In the genomic region with DNA sequence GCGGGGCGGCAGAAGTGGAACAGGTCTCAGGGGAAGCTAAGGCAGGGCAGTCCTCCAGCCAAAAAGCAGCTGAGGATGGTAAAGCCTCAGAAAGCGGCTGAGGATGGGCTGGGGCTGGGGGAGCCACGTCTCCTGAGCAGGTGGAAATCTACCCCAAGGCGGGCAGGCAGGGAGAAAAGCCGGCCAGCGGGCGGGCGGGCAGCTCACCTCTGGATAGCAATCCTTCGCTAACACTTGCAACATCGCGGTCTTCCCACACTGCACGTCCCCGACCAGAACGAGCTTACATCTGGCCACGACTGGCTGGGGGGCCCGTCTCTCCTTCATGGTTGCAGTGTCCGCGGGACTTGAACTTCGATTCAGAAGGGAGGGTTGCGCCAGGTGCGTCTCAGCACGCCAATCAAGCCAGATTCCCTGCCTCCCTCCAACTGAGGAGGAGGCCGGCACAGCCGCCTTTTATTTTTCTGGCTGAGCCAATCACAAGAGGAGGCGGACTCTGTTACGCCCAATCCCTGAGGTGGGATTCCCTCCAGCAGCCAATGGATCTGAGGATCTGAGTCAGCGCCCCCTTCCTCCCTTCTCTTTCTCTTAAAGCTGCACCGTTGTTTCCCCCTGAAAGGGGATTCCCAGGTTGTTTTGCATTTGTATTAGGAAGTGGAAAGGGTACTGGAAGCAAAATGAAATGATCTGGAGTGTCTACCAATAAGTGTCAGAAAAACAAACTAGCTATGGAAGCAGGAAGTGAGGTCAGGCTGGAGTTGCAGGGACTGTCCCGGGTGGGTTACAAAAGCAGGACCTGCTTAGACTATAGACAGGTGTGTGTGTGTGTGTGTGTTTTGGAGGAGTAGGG, we compare ENCODE assay signal across 8 cellular contexts. TPM values are rescaled to one million over a fixed set of nuclear protein-coding genes. Genes with fewer than 3 reads are reported as not detected.
DNase-seq lines count a peak whose midpoint lies in the region; ATAC-seq and TF ChIP-seq lines count a peak whose summit lies in the region.

TSS of gene RND1 (minus strand) at position 430 of the 850 bp plus-strand sequence. CDS start at position 327, 103 bp downstream.

- H3K36me3 Mint-ChIP-seq in activated CD4-positive, alpha-beta T cell treated with anti-CD3 and anti-CD28 coated beads for 36 hours (ENCODE audit: low read depth): peaks cover 2% of the 10 kb centered on the region

- CTCF ChIA-PET in activated CD4-positive, alpha-beta T cell treated with anti-CD3 and anti-CD28 coated beads for 36 hours (lab: Charles Lee): interaction anchor here (0.5 to 4.3 kb wide), 15 partner anchors 10 to 838 kb away, joined by 3 to 50 read pairs (median 4); partner anchors contain the start of genes DDX23 and FKBP11

- H3K27ac ChIP-seq in cingulate gyrus (ENCODE audit: low read depth, low read length): peak within 1 kb of the TSS; percentile 79

- peak; percentile 10 for TF ChIP-seq CTCF in kidney epithelial cell (IDR thresholded peaks at IDR 0.05; ENCODE audit: insufficient read depth, low read length, poor library complexity, severe bottlenecking)

- DNase-seq in AML-193 (lab: John Stamatoyannopoulos, UW) (peak; percentile 87 to 89), NCI-H446 treated with DMSO at 0.1 percent for 48 hours (lab: John Stamatoyannopoulos, UW) (peak; percentile 71), kidney epithelial cell (ENCODE audit: low read depth) (peak; percentile 73)
- DNase-seq in activated CD4-positive, alpha-beta T cell treated with anti-CD3 and anti-CD28 coated beads for 36 hours: peak; percentile 89
- DNase-seq in stimulated activated CD4-positive, alpha-beta T cell treated with anti-CD3 and anti-CD28 coated beads, Interleukin-15, amount 100 ng/mL, for 24 hours: peak; percentile 89

- H3K27me3 ChIP-seq in kidney epithelial cell (ENCODE audit: control insufficient read depth, insufficient read depth, low read length): peaks cover 25% of the 10 kb centered on the region

- peak within 1 kb of the TSS; percentile 85 for H3K27ac Mint-ChIP-seq in activated CD4-positive, alpha-beta T cell treated with anti-CD3 and anti-CD28 coated beads for 36 hours

- no peaks in the 10 kb centered on the region for H3K36me3 ChIP-seq in kidney epithelial cell (ENCODE audit: control insufficient read depth, insufficient read depth, low read length)

- peaks cover 24% of the 10 kb centered on the region for H3K4me1 Mint-ChIP-seq in activated CD4-positive, alpha-beta T cell treated with anti-CD3 and anti-CD28 coated beads for 36 hours

- H3K9me3 Mint-ChIP-seq in activated CD4-positive, alpha-beta T cell treated with anti-CD3 and anti-CD28 coated beads for 36 hours (ENCODE audit: low read depth): no peaks in the 10 kb centered on the region

- intact Hi-C loops in activated CD4-positive, alpha-beta T cell treated with anti-CD3 and anti-CD28 coated beads for 36 hours (cut with DNase I, micrococcal nuclease): loop anchor here (1.0 to 2.0 kb wide), 4 partner anchors 13 to 183 kb away; partner anchors contain the start of genes DDX23 (in 2 of the 2) and KANSL2 (in 1 of the 2)

- peak; percentile 99 for TF ChIP-seq POLR2A in GM19099 (IDR thresholded peaks at IDR 0.05; ENCODE audit: extremely low read depth, insufficient read length, low read depth)

- peaks cover 33% of the 10 kb centered on the region for H3K27me3 Mint-ChIP-seq in activated CD4-positive, alpha-beta T cell treated with anti-CD3 and anti-CD28 coated beads for 36 hours

- peak within 1 kb of the TSS; percentile 74 for H3K4me3 Mint-ChIP-seq in activated CD4-positive, alpha-beta T cell treated with anti-CD3 and anti-CD28 coated beads for 36 hours

- peak within 1 kb of the TSS; percentile 60 for H3K4me3 ChIP-seq in kidney epithelial cell (ENCODE audit: low read depth, low read length)

- peak; percentile 84 for ATAC-seq in HG03378 (IDR thresholded peaks at IDR 0.05; ENCODE audit: unreplicated experiment)
- peak; percentile 95 for ATAC-seq in activated CD4-positive, alpha-beta T cell treated with anti-CD3 and anti-CD28 coated beads for 36 hours

- POLR2A ChIA-PET in activated CD4-positive, alpha-beta T cell treated with anti-CD3 and anti-CD28 coated beads for 36 hours (lab: Charles Lee): interaction anchor here (0.8 to 2.6 kb wide), 8 partner anchors 9 to 500 kb away, joined by 3 to 14 read pairs (median 4); partner anchors contain the start of genes ARF3, DDX23, FKBP11 and TUBA1B

RNA-seq across cellular contexts. Expression of gene RND1, which starts in this region (rescaled TPM):
- total RNA-seq in activated CD4-positive, alpha-beta T cell treated with anti-CD3 and anti-CD28 coated beads for 36 hours: 1 to 10 TPM; 2.2 to 3.3 TPM
- 9.9 and 10.7 TPM in 2 replicates for total RNA-seq in kidney epithelial cell

Comparison
In these comparisons a context has a peak if more than half of its experiments do, and no peak if none do; other contexts are left out.
1. Peak in every context shown above with its lines: DNase-seq, ATAC-seq, H3K4me3 ChIP-seq and H3K27ac ChIP-seq.